ENCODE assay signal across 25 cellular contexts in the genomic region with DNA sequence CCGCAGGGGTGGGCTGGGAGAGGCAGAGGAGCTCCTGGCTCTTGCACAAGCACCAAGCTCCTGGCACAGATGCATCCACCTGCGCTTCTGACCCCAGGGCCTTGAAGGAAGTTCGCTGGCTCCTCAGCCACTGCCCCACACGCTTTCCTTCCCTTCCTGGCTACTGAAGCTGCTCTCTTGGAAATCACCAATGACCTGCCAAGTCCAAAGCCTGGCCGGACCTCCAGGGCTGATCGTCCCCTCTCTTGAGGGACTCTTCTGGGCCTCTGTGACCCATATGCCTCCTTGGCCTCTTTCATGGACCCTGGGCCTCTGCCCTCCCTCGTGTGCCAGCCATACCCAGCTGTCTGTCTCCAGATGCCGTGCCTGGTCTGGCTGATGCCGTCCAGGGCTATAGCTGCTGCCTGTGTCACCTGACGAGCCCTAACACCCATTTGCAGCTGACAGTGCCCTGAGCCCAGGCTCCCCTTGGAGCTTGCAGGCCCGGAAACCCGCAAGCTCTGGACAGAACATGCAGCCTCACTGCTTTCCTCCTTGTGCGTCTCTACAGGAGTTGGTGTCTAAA.
"Had no signal": no experiment of that assay in that cellular context is flagged by ENCODE, and none has a peak within 500 bp of the region (broad histone marks: within the 10 kb centered on the region; RNA-seq: fewer than 3 reads in every experiment).

No MANE protein-coding gene starts in this region.

- DNase-seq: activated CD4-positive, alpha-beta memory T cell treated with anti-CD3 and anti-CD28 coated beads, Interleukin-2, amount 10 ng/mL, durations not matched to agents 7 days and 5 days; activated CD4-positive, alpha-beta T cell treated with anti-CD3 and anti-CD28 coated beads, Interleukin-2, amount 10 ng/mL, durations not matched to agents 24 days and 14 days; activated CD8-positive, alpha-beta memory T cell treated with anti-CD3 and anti-CD28 coated beads, Interleukin-2, amount 10 ng/mL, durations not matched to agents 7 days and 5 days; activated effector memory CD4-positive, alpha-beta T cell treated with Interleukin-2 at 50 U/mL for 16 hours; activated naive CD4-positive, alpha-beta T cell treated with Interleukin-2 at 50 U/mL for 16 hours; amygdala; colonic mucosa; effector CD8-positive, alpha-beta T cell; islet precursor cell; left ventricle myocardium inferior; mucosa of descending colon; ovary; stimulated activated CD4-positive, alpha-beta T cell treated with anti-CD3 and anti-CD28 coated beads, Interleukin-15, amount 100 ng/mL, for 24 hours; stimulated activated CD4-positive, alpha-beta T cell treated with anti-CD3 and anti-CD28 coated beads, Interleukin-2, amount 100 ng/mL, for 24 hours; stimulated activated naive CD8-positive, alpha-beta T cell treated with anti-CD3 and anti-CD28 coated beads, Interleukin-15, Interleukin-2, amounts not matched to agents 100 U/mL and 50 U/mL, for 24 hours; T1000; testis; transverse colon; WERI-Rb-1 had no signal

- H3K9me3 ChIP-seq: colonic mucosa, left ventricle myocardium inferior, mucosa of descending colon, ovary, testis, transverse colon had no signal

- H3K4me3 ChIP-seq: colonic mucosa, hepatocyte, left ventricle myocardium inferior, mucosa of descending colon, ovary, smooth muscle cell, testis, transverse colon had no signal

- H2AFZ ChIP-seq: hepatocyte had no signal

- H3K27me3 ChIP-seq: colonic mucosa, hepatocyte, ovary, testis, transverse colon had no signal

- H3K27me3 Mint-ChIP-seq: activated CD4-positive, alpha-beta memory T cell treated with anti-CD3 and anti-CD28 coated beads, Interleukin-2, amount 10 ng/mL, durations not matched to agents 7 days and 5 days; activated CD8-positive, alpha-beta memory T cell treated with anti-CD3 and anti-CD28 coated beads, Interleukin-2, amount 10 ng/mL, durations not matched to agents 7 days and 5 days had no signal

- ATAC-seq: activated CD4-positive, CD25-positive, alpha-beta regulatory T cell treated with anti-CD3 and anti-CD28 coated beads, Interleukin-2, amount 50 U/mL, for 24 hours; activated CD8-positive, alpha-beta memory T cell treated with anti-CD3 and anti-CD28 coated beads, Interleukin-2, amount 10 ng/mL, durations not matched to agents 7 days and 5 days; mucosa of descending colon; stimulated activated naive CD8-positive, alpha-beta T cell treated with anti-CD3 and anti-CD28 coated beads, Interleukin-15, Interleukin-2, amounts not matched to agents 100 U/mL and 50 U/mL, for 24 hours had no signal

- H3K27ac ChIP-seq: colonic mucosa, hepatocyte, left ventricle myocardium inferior, ovary, testis, transverse colon, WERI-Rb-1 had no signal

- H3K36me3 ChIP-seq: colonic mucosa, left ventricle myocardium inferior, ovary, transverse colon, WERI-Rb-1 had no signal

- H3K4me3 Mint-ChIP-seq: activated CD4-positive, alpha-beta memory T cell treated with anti-CD3 and anti-CD28 coated beads, Interleukin-2, amount 10 ng/mL, durations not matched to agents 7 days and 5 days; activated CD4-positive, alpha-beta T cell treated with anti-CD3 and anti-CD28 coated beads, Interleukin-2, amount 10 ng/mL, durations not matched to agents 24 days and 14 days; activated CD8-positive, alpha-beta memory T cell treated with anti-CD3 and anti-CD28 coated beads, Interleukin-2, amount 10 ng/mL, durations not matched to agents 7 days and 5 days; nephron; T-helper 1 cell treated with Interleukin-12 subunit alpha and Interleukin-12 subunit beta and Interleukin-4 antibody, amounts not matched to agents 30 μg/mL and 1 μg/mL, for 36 hours had no signal

- H3K4me1 ChIP-seq: colonic mucosa, testis had no signal

- H3K79me2 ChIP-seq: hepatocyte had no signal

- H3K27ac Mint-ChIP-seq: activated CD4-positive, alpha-beta memory T cell treated with anti-CD3 and anti-CD28 coated beads, Interleukin-2, amount 10 ng/mL, durations not matched to agents 7 days and 5 days; activated CD4-positive, alpha-beta T cell treated with anti-CD3 and anti-CD28 coated beads, Interleukin-2, amount 10 ng/mL, durations not matched to agents 24 days and 14 days; activated CD8-positive, alpha-beta memory T cell treated with anti-CD3 and anti-CD28 coated beads, Interleukin-2, amount 10 ng/mL, durations not matched to agents 7 days and 5 days; nephron; progenitor cell of endocrine pancreas; T-helper 1 cell treated with Interleukin-12 subunit alpha and Interleukin-12 subunit beta and Interleukin-4 antibody, amounts not matched to agents 30 μg/mL and 1 μg/mL, for 36 hours had no signal

- H3K4me2 ChIP-seq: hepatocyte, smooth muscle cell had no signal
